Comparison of ENCODE assay signal across 9 cellular contexts in genomic region chrX:12890467-12890866, GRCh38. TPM values are rescaled to one million over a fixed set of nuclear protein-coding genes. Genes with fewer than 3 reads are reported as not detected.
DNase-seq lines count a peak whose midpoint lies in the region; ATAC-seq and TF ChIP-seq lines count a peak whose summit lies in the region.
"Had no signal": no experiment of that assay in that cellular context is flagged by ENCODE, and none has a peak within 500 bp of the region (broad histone marks: within the 10 kb centered on the region; RNA-seq: fewer than 3 reads in every experiment).

No MANE protein-coding gene starts in this region.

- H3K9me2 ChIP-seq in GM23248 (ENCODE audit: insufficient read depth) = no peaks in the 10 kb centered on the region

- no peaks in the 10 kb centered on the region for H3K4me1 ChIP-seq in GM23248 (ENCODE audit: insufficient read depth)
- H3K4me1 ChIP-seq: breast epithelium had no signal

- no peak overlapping the region for H3K4me2 ChIP-seq in GM23248 (ENCODE audit: unreplicated experiment)

- DNase-seq in NOMO-1 (lab: John Stamatoyannopoulos, UW; ENCODE audit: unreplicated experiment in 2 of 2) = peak; percentile 75 to 96
- no peak for DNase-seq in natural killer cell
- no peak for DNase-seq in foreskin fibroblast
- DNase-seq in NCI-H524 (lab: John Stamatoyannopoulos, UW) = no peak
- DNase-seq in GM23248 = no peak

- H3K27ac Mint-ChIP-seq in natural killer cell = peak overlapping the region; percentile 67 to 69

- TF ChIP-seq CTCF in natural killer cell (IDR thresholded peaks at IDR 0.05) (no peak), foreskin fibroblast (IDR thresholded peaks at IDR 0.05; ENCODE audit: low read depth, low read length) (no peak)

- no peak overlapping the region for H2AFZ ChIP-seq in GM23248

- peaks cover 0 to 20% of the 10 kb centered on the region in 2 donors for H3K27me3 Mint-ChIP-seq in natural killer cell (ENCODE audit: low read depth in 2 of 2)

- intact Hi-C loops in natural killer cell (cut with micrococcal nuclease) = no loop called here

- H4K20me1 ChIP-seq in GM23248 (ENCODE audit: insufficient read depth) = no peaks in the 10 kb centered on the region

- peak overlapping the region; percentile 40 for H3K4me3 Mint-ChIP-seq in natural killer cell

- 14 to 18% methylated on average over 5 of the region's 5 CpGs for whole genome bisulfite sequencing in GM23248 (ENCODE audit: low coverage in 1 of 2, low lambda C conversion rate in 2 of 2, missing lambda C conversion rate in 2 of 2), 2 experiments

- H3K9me3 Mint-ChIP-seq in natural killer cell = no peaks in the 10 kb centered on the region

- ATAC-seq in GM19043 (IDR thresholded peaks at IDR 0.05; ENCODE audit: low read depth, unreplicated experiment) (peak; percentile 61), HG02763 (IDR thresholded peaks at IDR 0.05; ENCODE audit: unreplicated experiment) (peak; percentile 58), natural killer cell (peak; percentile 29 to 47 (median 43))

- H3K79me2 ChIP-seq in GM23248 (ENCODE audit: insufficient read depth) = no peaks in the 10 kb centered on the region

- H3K27ac ChIP-seq in GM23248 = no peak overlapping the region
- H3K27ac ChIP-seq: breast epithelium, SK-N-MC had no signal

- H3F3A ChIP-seq in GM23248 (ENCODE audit: insufficient read depth) = no peaks in the 10 kb centered on the region

- H3K4me1 Mint-ChIP-seq in natural killer cell = peaks cover 26 to 29% of the 10 kb centered on the region in 2 donors

- no peak overlapping the region for H3K9ac ChIP-seq in GM23248

- H3K4me3 ChIP-seq in foreskin fibroblast (ENCODE audit: low read depth in 1 of 2, low read length in 2 of 2) = no peak overlapping the region
- no peak overlapping the region for H3K4me3 ChIP-seq in GM23248
- H3K4me3 ChIP-seq: breast epithelium, SK-N-MC had no signal

- H3K36me3 ChIP-seq in GM23248 (ENCODE audit: low read depth) = no peaks in the 10 kb centered on the region
- H3K36me3 ChIP-seq: breast epithelium had no signal

- H3K36me3 Mint-ChIP-seq in natural killer cell = no peaks in the 10 kb centered on the region

- no peaks in the 10 kb centered on the region for H3K27me3 ChIP-seq in GM23248 (replicated peaks; ENCODE audit: insufficient read depth)

- in situ Hi-C loops in GM23248 (cut with MboI) = no loop called here

- H3K9me3 ChIP-seq in GM23248 (ENCODE audit: low read depth) = no peaks in the 10 kb centered on the region
- H3K9me3 ChIP-seq: breast epithelium had no signal

RNA-seq across cellular contexts. Expression of gene TLR8, which starts 16.0 kb away (rescaled TPM):
- 1 to 10 TPM in 1 of 3 donors, under 1 TPM in 2; 0.95 to 1.9 (median 0.95) TPM for total RNA-seq in natural killer cell
- not detected in 2 replicates for total RNA-seq in GM23248 (2014; rRNA removed; shearing (Covaris generic))
- not detected in 2 replicates for polyA plus RNA-seq in GM23248 (2016; fragmentation: Nextera tagmentation; extraction: Ambion mirVana)

RNA-seq across cellular contexts. Expression of gene TLR7, which starts 23.6 kb away (rescaled TPM):
- total RNA-seq in natural killer cell = under 1 TPM; 0.14 to 0.73 (median 0.55) TPM
- total RNA-seq in GM23248 (2014; rRNA removed; shearing (Covaris generic)) = not detected in 2 replicates
- polyA plus RNA-seq in GM23248 (2016; fragmentation: Nextera tagmentation; extraction: Ambion mirVana) = not detected in 2 replicates

Comparison
In these comparisons a context has a peak if more than half of its experiments do, and no peak if none do; other contexts are left out.
1. DNase-seq: peak in NOMO-1 (2 of 2); none in natural killer cell (single experiment), foreskin fibroblast (0 of 2), NCI-H524 (0 of 2) and GM23248 (single experiment).
2. Peak in every context shown above with its lines, with median percentiles within 50 percentile points of each other: ATAC-seq.